33 cellular contexts compared by ENCODE assay signal in the genomic region with DNA sequence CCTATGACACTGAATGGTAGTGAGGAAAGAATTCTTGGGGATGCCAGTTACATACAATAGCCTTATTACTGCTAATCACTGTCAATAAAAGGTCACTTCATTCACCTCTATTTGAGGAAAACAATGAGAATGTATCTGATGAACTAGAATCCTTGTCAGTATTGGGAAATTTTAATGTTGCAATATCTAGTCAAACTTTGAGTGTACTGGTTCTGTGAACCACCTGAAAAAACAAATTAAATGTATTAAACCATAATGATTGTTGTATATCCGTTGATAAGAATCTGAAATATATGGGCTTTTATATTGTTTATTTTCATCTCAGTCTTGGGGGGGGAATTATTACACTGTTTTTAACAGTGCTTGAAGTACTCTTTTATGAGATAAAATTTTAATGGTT.
"Had no signal": no experiment of that assay in that cellular context is flagged by ENCODE, and none has a peak within 500 bp of the region (broad histone marks: within the 10 kb centered on the region; RNA-seq: fewer than 3 reads in every experiment).

No MANE protein-coding gene starts in this region.

- H3K27me3 Mint-ChIP-seq: activated CD4-positive, alpha-beta memory T cell treated with anti-CD3 and anti-CD28 coated beads for 36 hours; activated CD4-positive, alpha-beta T cell treated with anti-CD3 and anti-CD28 coated beads for 36 hours; activated CD4-positive, alpha-beta T cell treated with anti-CD3 and anti-CD28 coated beads, Interleukin-2, amount 10 ng/mL, durations not matched to agents 24 days and 14 days; activated CD8-positive, alpha-beta memory T cell treated with anti-CD3 and anti-CD28 coated beads, Interleukin-2, amount 10 ng/mL, durations not matched to agents 7 days and 5 days; activated naive CD4-positive, alpha-beta T cell treated with anti-CD3 and anti-CD28 coated beads, Interleukin-2, amount 50 U/mL, for 24 hours; activated naive CD8-positive, alpha-beta T cell treated with anti-CD3 and anti-CD28 coated beads for 36 hours; activated naive CD8-positive, alpha-beta T cell treated with anti-CD3 and anti-CD28 coated beads, Interleukin-2, amount 50 U/mL, for 24 hours; activated T-helper 17 cell treated with anti-CD3 and anti-CD28 coated beads, Interleukin-2, amount 50 U/mL, for 72 hours; effector memory CD8-positive, alpha-beta T cell; T-helper 17 cell had no signal

- H3K4me1 Mint-ChIP-seq: activated CD4-positive, alpha-beta T cell treated with anti-CD3 and anti-CD28 coated beads for 36 hours; activated naive CD4-positive, alpha-beta T cell treated with anti-CD3 and anti-CD28 coated beads, Interleukin-2, amount 50 U/mL, for 24 hours; activated T-helper 17 cell treated with anti-CD3 and anti-CD28 coated beads, Interleukin-2, amount 50 U/mL, for 72 hours; T-helper 17 cell had no signal

- ATAC-seq: activated CD4-positive, alpha-beta T cell treated with anti-CD3 and anti-CD28 coated beads for 36 hours; activated CD8-positive, alpha-beta memory T cell treated with anti-CD3 and anti-CD28 coated beads, Interleukin-2, amount 10 ng/mL, durations not matched to agents 7 days and 5 days; activated CD8-positive, alpha-beta T cell treated with anti-CD3 and anti-CD28 coated beads, Interleukin-2, amount 10 ng/mL, durations not matched to agents 7 days and 5 days; activated naive CD8-positive, alpha-beta T cell treated with anti-CD3 and anti-CD28 coated beads, Interleukin-2, amount 50 U/mL, for 24 hours; activated T-helper 17 cell treated with anti-CD3 and anti-CD28 coated beads, Interleukin-2, amount 50 U/mL, for 72 hours; body of pancreas; effector memory CD8-positive, alpha-beta T cell; foreskin keratinocyte; heart right ventricle; T-helper 17 cell had no signal

- H3K4me3 Mint-ChIP-seq: activated CD4-positive, alpha-beta memory T cell treated with anti-CD3 and anti-CD28 coated beads for 36 hours; activated CD4-positive, alpha-beta T cell treated with anti-CD3 and anti-CD28 coated beads for 36 hours; activated CD4-positive, alpha-beta T cell treated with anti-CD3 and anti-CD28 coated beads, Interleukin-2, amount 10 ng/mL, durations not matched to agents 24 days and 14 days; activated CD8-positive, alpha-beta memory T cell treated with anti-CD3 and anti-CD28 coated beads, Interleukin-2, amount 10 ng/mL, durations not matched to agents 7 days and 5 days; activated CD8-positive, alpha-beta T cell treated with anti-CD3 and anti-CD28 coated beads, Interleukin-2, amount 10 ng/mL, durations not matched to agents 7 days and 5 days; activated naive CD4-positive, alpha-beta T cell treated with anti-CD3 and anti-CD28 coated beads for 36 hours; activated naive CD4-positive, alpha-beta T cell treated with anti-CD3 and anti-CD28 coated beads, Interleukin-2, amount 50 U/mL, for 24 hours; activated naive CD8-positive, alpha-beta T cell treated with anti-CD3 and anti-CD28 coated beads for 36 hours; activated naive CD8-positive, alpha-beta T cell treated with anti-CD3 and anti-CD28 coated beads, Interleukin-2, amount 50 U/mL, for 24 hours; activated T-helper 17 cell treated with anti-CD3 and anti-CD28 coated beads, Interleukin-2, amount 50 U/mL, for 72 hours; effector memory CD8-positive, alpha-beta T cell; T-helper 17 cell had no signal

- H3K27ac ChIP-seq: adrenal gland, body of pancreas, esophagus muscularis mucosa, foreskin keratinocyte, heart right ventricle had no signal

- H3K27ac Mint-ChIP-seq: activated CD4-positive, alpha-beta memory T cell treated with anti-CD3 and anti-CD28 coated beads for 36 hours; activated CD4-positive, alpha-beta T cell treated with anti-CD3 and anti-CD28 coated beads for 36 hours; activated CD4-positive, alpha-beta T cell treated with anti-CD3 and anti-CD28 coated beads, Interleukin-2, amount 10 ng/mL, durations not matched to agents 24 days and 14 days; activated CD8-positive, alpha-beta memory T cell treated with anti-CD3 and anti-CD28 coated beads, Interleukin-2, amount 10 ng/mL, durations not matched to agents 7 days and 5 days; activated CD8-positive, alpha-beta T cell treated with anti-CD3 and anti-CD28 coated beads, Interleukin-2, amount 10 ng/mL, durations not matched to agents 7 days and 5 days; activated naive CD4-positive, alpha-beta T cell treated with anti-CD3 and anti-CD28 coated beads, Interleukin-2, amount 50 U/mL, for 24 hours; activated naive CD8-positive, alpha-beta T cell treated with anti-CD3 and anti-CD28 coated beads for 36 hours; activated T-helper 17 cell treated with anti-CD3 and anti-CD28 coated beads, Interleukin-2, amount 50 U/mL, for 72 hours had no signal

- FAIRE-seq: colon had no signal

- DNase-seq: activated CD4-positive, alpha-beta memory T cell treated with anti-CD3 and anti-CD28 coated beads for 36 hours; activated CD4-positive, alpha-beta T cell treated with anti-CD3 and anti-CD28 coated beads for 36 hours; activated CD4-positive, alpha-beta T cell treated with anti-CD3 and anti-CD28 coated beads, Interleukin-2, amount 10 ng/mL, durations not matched to agents 24 days and 14 days; activated CD4-positive, CD25-positive, alpha-beta regulatory T cell; activated CD4-positive, CD25-positive, alpha-beta regulatory T cell treated with anti-CD3 and anti-CD28 coated beads, Interleukin-2, amount 50 U/mL, for 72 hours; activated CD8-positive, alpha-beta memory T cell treated with anti-CD3 and anti-CD28 coated beads, Interleukin-2, amount 10 ng/mL, durations not matched to agents 7 days and 5 days; activated CD8-positive, alpha-beta memory T cell treated with anti-CD3 and anti-CD28 coated beads, Interleukin-2, amount 50 U/mL, for 4 hours; activated CD8-positive, alpha-beta T cell treated with anti-CD3 and anti-CD28 coated beads, Interleukin-2, amount 10 ng/mL, durations not matched to agents 7 days and 5 days; activated effector memory CD4-positive, alpha-beta T cell treated with Interleukin-2 at 50 U/mL for 16 hours; activated naive CD4-positive, alpha-beta T cell treated with anti-CD3 and anti-CD28 coated beads for 36 hours; activated naive CD8-positive, alpha-beta T cell treated with anti-CD3 and anti-CD28 coated beads for 36 hours; activated naive CD8-positive, alpha-beta T cell treated with anti-CD3 and anti-CD28 coated beads, Interleukin-2, amount 50 U/mL, for 24 hours; activated T-cell treated with anti-CD3 and anti-CD28 coated beads, Interleukin-2, amount 50 U/mL, for 1 hour; adrenal gland; amygdala; aorta; body of pancreas; caudate nucleus; cortex of kidney; dermis blood vessel endothelial cell; effector CD4-positive, alpha-beta T cell; effector memory CD8-positive, alpha-beta T cell; erythroblast; foreskin keratinocyte; gastrocnemius medialis; glutamatergic neuron; heart right ventricle; hippocampal formation; T-helper 17 cell had no signal

- H3K9me3 Mint-ChIP-seq: activated CD4-positive, alpha-beta memory T cell treated with anti-CD3 and anti-CD28 coated beads for 36 hours; activated CD4-positive, alpha-beta T cell treated with anti-CD3 and anti-CD28 coated beads, Interleukin-2, amount 10 ng/mL, durations not matched to agents 24 days and 14 days; activated naive CD4-positive, alpha-beta T cell treated with anti-CD3 and anti-CD28 coated beads for 36 hours; activated naive CD4-positive, alpha-beta T cell treated with anti-CD3 and anti-CD28 coated beads, Interleukin-2, amount 50 U/mL, for 24 hours; activated naive CD8-positive, alpha-beta T cell treated with anti-CD3 and anti-CD28 coated beads for 36 hours; activated naive CD8-positive, alpha-beta T cell treated with anti-CD3 and anti-CD28 coated beads, Interleukin-2, amount 50 U/mL, for 24 hours; activated T-helper 17 cell treated with anti-CD3 and anti-CD28 coated beads, Interleukin-2, amount 50 U/mL, for 72 hours; effector memory CD8-positive, alpha-beta T cell had no signal

- H3K4me3 ChIP-seq: adrenal gland, body of pancreas, esophagus muscularis mucosa, gastrocnemius medialis, heart right ventricle had no signal

- H3K4me1 ChIP-seq: adrenal gland, body of pancreas, esophagus muscularis mucosa, foreskin keratinocyte, gastrocnemius medialis, heart right ventricle had no signal

- H3K27me3 ChIP-seq: adrenal gland, body of pancreas, esophagus muscularis mucosa, foreskin keratinocyte, gastrocnemius medialis, heart right ventricle had no signal

- H3K9me3 ChIP-seq: adrenal gland, body of pancreas, esophagus muscularis mucosa, gastrocnemius medialis, heart right ventricle had no signal
